Comparison of ENCODE assay signal across 1 cellular context in genomic region chr20:15700147-15700765, GRCh38.
TF ChIP-seq lines count a peak whose summit lies in the region.

No MANE protein-coding gene starts in this region.

TF ChIP-seq in WTC11, 78 proteins besides CTCF, POLR2A, EP300 and RAD21 (continued from another document):
- TF ChIP-seq NR3C1 (CRISPR knock-in tag; conservative IDR thresholded peaks at IDR 0.05; ENCODE audit: low read depth) (no peak), SP1 (CRISPR knock-in tag; conservative IDR thresholded peaks at IDR 0.05) (no peak), RELA (CRISPR knock-in tag; IDR thresholded peaks at IDR 0.05; ENCODE audit: borderline replicate concordance) (no peak)
